Comparison of ENCODE assay signal across 26 cellular contexts in genomic region chr10:47123889-47124288, GRCh38.
"Had no signal": no experiment of that assay in that cellular context is flagged by ENCODE, and none has a peak within 500 bp of the region (broad histone marks: within the 10 kb centered on the region; RNA-seq: fewer than 3 reads in every experiment).

No MANE protein-coding gene starts in this region.

- H3K27ac Mint-ChIP-seq: activated CD4-positive, alpha-beta memory T cell treated with anti-CD3 and anti-CD28 coated beads for 36 hours; activated CD4-positive, alpha-beta T cell treated with anti-CD3 and anti-CD28 coated beads for 36 hours; activated CD4-positive, alpha-beta T cell treated with anti-CD3 and anti-CD28 coated beads, Interleukin-2, amount 10 ng/mL, durations not matched to agents 24 days and 14 days; activated naive CD8-positive, alpha-beta T cell; activated T-helper 17 cell treated with anti-CD3 and anti-CD28 coated beads, Interleukin-2, amount 50 U/mL, for 72 hours; T-helper 17 cell; T-helper 2 cell treated with Interferon-gamma antibody and Interleukin-4, amounts not matched to agents 5 μg/mL and 100 μg/mL, for 36 hours had no signal

- ATAC-seq: activated CD4-positive, alpha-beta T cell treated with anti-CD3 and anti-CD28 coated beads for 36 hours; activated T-cell treated with anti-CD3 and anti-CD28 coated beads, Interleukin-2, amount 50 U/mL, for 4 hours; activated T-helper 17 cell treated with anti-CD3 and anti-CD28 coated beads, Interleukin-2, amount 50 U/mL, for 72 hours; esophagus mucosa; foreskin keratinocyte; gastrocnemius medialis; heart left ventricle; T-helper 17 cell had no signal

- H3K27ac ChIP-seq: brain microvascular endothelial cell, foreskin keratinocyte, gastrocnemius medialis, heart left ventricle had no signal

- H3K36me3 ChIP-seq: brain microvascular endothelial cell, gastrocnemius medialis, heart left ventricle had no signal

- H3K27me3 ChIP-seq: brain microvascular endothelial cell, gastrocnemius medialis had no signal

- DNase-seq: activated CD4-positive, alpha-beta memory T cell treated with anti-CD3 and anti-CD28 coated beads for 36 hours; activated CD4-positive, alpha-beta T cell treated with anti-CD3 and anti-CD28 coated beads for 36 hours; activated CD4-positive, alpha-beta T cell treated with anti-CD3 and anti-CD28 coated beads, Interleukin-2, amount 10 ng/mL, durations not matched to agents 24 days and 14 days; activated CD4-positive, CD25-positive, alpha-beta regulatory T cell; activated CD4-positive, CD25-positive, alpha-beta regulatory T cell treated with anti-CD3 and anti-CD28 coated beads, Interleukin-2, amount 50 U/mL, for 72 hours; activated CD8-positive, alpha-beta memory T cell treated with anti-CD3 and anti-CD28 coated beads for 24 hours; activated effector memory CD4-positive, alpha-beta T cell treated with Interleukin-2 at 50 U/mL for 16 hours; activated gamma-delta T cell treated with Interleukin-2 at 50 U/mL for 16 hours; activated naive CD4-positive, alpha-beta T cell treated with anti-CD3 and anti-CD28 coated beads, Interleukin-2, amount 50 U/mL, for 16 hours; activated naive CD4-positive, alpha-beta T cell treated with Interleukin-2 at 50 U/mL for 16 hours; activated T-cell treated with anti-CD3 and anti-CD28 coated beads, Interleukin-2, amount 50 U/mL, for 4 hours; amniotic stem cell; anterior cingulate cortex; brain microvascular endothelial cell; effector CD8-positive, alpha-beta T cell; foreskin keratinocyte; gastrocnemius medialis; glutamatergic neuron; heart left ventricle; T-helper 1 cell; T-helper 17 cell; T1000 had no signal

- H3K4me3 ChIP-seq: gastrocnemius medialis, heart left ventricle had no signal

- H3K27me3 Mint-ChIP-seq: activated CD4-positive, alpha-beta T cell treated with anti-CD3 and anti-CD28 coated beads for 36 hours; activated naive CD8-positive, alpha-beta T cell had no signal

- H3K9me3 ChIP-seq: gastrocnemius medialis had no signal

- H3K9me3 Mint-ChIP-seq: activated CD4-positive, alpha-beta memory T cell treated with anti-CD3 and anti-CD28 coated beads for 36 hours; activated CD4-positive, alpha-beta T cell treated with anti-CD3 and anti-CD28 coated beads, Interleukin-2, amount 10 ng/mL, durations not matched to agents 24 days and 14 days; activated T-helper 17 cell treated with anti-CD3 and anti-CD28 coated beads, Interleukin-2, amount 50 U/mL, for 72 hours; T-helper 2 cell treated with Interferon-gamma antibody and Interleukin-4, amounts not matched to agents 5 μg/mL and 100 μg/mL, for 36 hours had no signal

- H3K4me1 ChIP-seq: foreskin keratinocyte, gastrocnemius medialis, heart left ventricle had no signal

- H3K4me3 Mint-ChIP-seq: activated CD4-positive, alpha-beta memory T cell treated with anti-CD3 and anti-CD28 coated beads for 36 hours; activated CD4-positive, alpha-beta T cell treated with anti-CD3 and anti-CD28 coated beads for 36 hours; activated CD4-positive, alpha-beta T cell treated with anti-CD3 and anti-CD28 coated beads, Interleukin-2, amount 10 ng/mL, durations not matched to agents 24 days and 14 days; activated naive CD8-positive, alpha-beta T cell; activated T-cell treated with anti-CD3 and anti-CD28 coated beads, Interleukin-2, amount 50 U/mL, for 4 hours; activated T-helper 17 cell treated with anti-CD3 and anti-CD28 coated beads, Interleukin-2, amount 50 U/mL, for 72 hours; T-helper 17 cell; T-helper 2 cell treated with Interferon-gamma antibody and Interleukin-4, amounts not matched to agents 5 μg/mL and 100 μg/mL, for 36 hours had no signal

- H3K4me1 Mint-ChIP-seq: activated CD4-positive, alpha-beta T cell treated with anti-CD3 and anti-CD28 coated beads for 36 hours; activated T-helper 17 cell treated with anti-CD3 and anti-CD28 coated beads, Interleukin-2, amount 50 U/mL, for 72 hours had no signal

- H3K36me3 Mint-ChIP-seq: activated CD4-positive, alpha-beta memory T cell treated with anti-CD3 and anti-CD28 coated beads for 36 hours had no signal
